In the genomic region with DNA sequence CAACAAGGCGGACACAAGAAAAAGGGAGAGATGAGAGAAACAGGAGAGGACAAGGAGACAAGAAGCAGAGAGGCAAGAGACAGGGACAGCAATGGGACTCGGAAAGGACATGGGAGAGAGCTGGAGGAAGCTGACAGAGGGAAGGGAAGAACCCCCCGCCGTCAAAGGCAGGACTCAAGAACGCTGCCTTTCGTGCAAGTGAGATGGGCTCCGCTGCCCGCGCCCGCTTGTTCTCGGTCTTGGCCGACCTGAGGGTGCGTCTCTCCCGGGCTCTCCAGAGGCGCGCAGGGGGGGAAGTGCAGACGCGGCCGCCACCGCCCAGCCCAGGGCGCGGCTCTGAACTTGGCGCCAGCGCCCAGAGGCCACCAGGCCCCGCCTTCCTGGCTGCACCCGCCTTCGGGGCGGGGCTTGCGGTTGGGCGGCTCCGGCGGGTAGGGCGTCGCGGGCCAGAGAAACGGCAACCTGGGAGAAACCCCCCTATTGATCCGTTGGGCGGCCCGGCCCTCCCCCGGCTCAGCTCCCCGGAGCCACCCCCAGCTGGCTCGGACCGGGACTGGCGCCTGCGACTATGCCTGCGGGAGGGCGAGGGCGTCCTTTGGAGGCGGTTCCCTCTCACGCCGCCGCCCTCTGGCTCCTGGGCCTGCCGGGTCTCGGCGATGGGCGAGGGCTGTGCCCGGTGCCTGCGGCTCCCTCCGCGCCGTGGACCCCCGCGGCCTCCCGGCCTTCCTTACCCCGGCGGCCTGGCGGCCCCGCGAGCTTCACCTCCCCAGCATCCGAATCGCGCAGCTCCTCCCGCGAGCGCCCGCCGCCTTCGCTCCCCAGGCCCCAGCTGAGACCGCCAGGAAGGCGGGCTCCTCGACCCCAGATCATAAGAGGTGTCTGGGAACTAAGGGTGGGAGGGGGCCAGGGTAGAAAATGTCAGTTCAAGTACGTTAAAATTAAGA, we compare ENCODE assay signal across 8 cellular contexts. TPM values are rescaled to one million over a fixed set of nuclear protein-coding genes. Genes with fewer than 3 reads are reported as not detected.
DNase-seq lines count a peak whose midpoint lies in the region; ATAC-seq and TF ChIP-seq lines count a peak whose summit lies in the region.

No MANE protein-coding gene starts in this region.

- H3K4me3 ChIP-seq in SJSA1 (peak overlapping the region; percentile 61), osteoblast (ENCODE audit: insufficient read depth, low read length) (peak overlapping the region; percentile 69), thymus (ENCODE audit: low read length) (peak overlapping the region; percentile 87)

- peak overlapping the region; percentile 96 for H3K4me3 Mint-ChIP-seq in activated naive CD4-positive, alpha-beta T cell treated with anti-CD3 and anti-CD28 coated beads, Interleukin-2, amount 10 ng/mL, durations not matched to agents 7 days and 5 days

- no peaks in the 10 kb centered on the region for H3K9me3 Mint-ChIP-seq in activated naive CD4-positive, alpha-beta T cell treated with anti-CD3 and anti-CD28 coated beads, Interleukin-2, amount 10 ng/mL, durations not matched to agents 7 days and 5 days

- H3K27ac Mint-ChIP-seq in activated naive CD4-positive, alpha-beta T cell treated with anti-CD3 and anti-CD28 coated beads, Interleukin-2, amount 10 ng/mL, durations not matched to agents 7 days and 5 days, result peak overlapping the region; percentile 94

- CTCF ChIA-PET in activated naive CD4-positive, alpha-beta T cell treated with anti-CD3 and anti-CD28 coated beads, Interleukin-2, amount 10 ng/mL, durations not matched to agents 7 days and 5 days (lab: Charles Lee), result interaction anchor here (1.3 kb wide), 1 partner anchor 15 kb away, joined by 6 read pairs; no protein-coding TSS in a partner anchor

- H3K27ac ChIP-seq in SJSA1 (peak overlapping the region; percentile 82), osteoblast (ENCODE audit: low read depth, low read length) (no peak overlapping the region), thymus (ENCODE audit: low read depth) (peak overlapping the region; percentile 83)

- TF ChIP-seq RAD21 in Ishikawa (IDR thresholded peaks at IDR 0.05; ENCODE audit: low read depth), result no peak

- no peak for TF ChIP-seq CTCF in osteoblast (IDR thresholded peaks at IDR 0.05; ENCODE audit: extremely low read depth, low read depth, low read length)

- DNase-seq in DMS53 treated with DMSO at 0.1 percent for 48 hours (lab: John Stamatoyannopoulos, UW; ENCODE audit: unreplicated experiment) (peak; percentile 50), SJSA1 (ENCODE audit: low read depth in 1 of 2, low spot score in 2 of 2) (peak; percentile 89 to 93), glomerular visceral epithelial cell (ENCODE audit: extremely low spot score) (peak; percentile 77), osteoblast (ENCODE audit: insufficient read length, low spot score, missing footprints) (peak; percentile 90)
- DNase-seq in activated naive CD4-positive, alpha-beta T cell treated with anti-CD3 and anti-CD28 coated beads, Interleukin-2, amount 10 ng/mL, durations not matched to agents 7 days and 5 days, result peak; percentile 89

- H3K4me1 ChIP-seq in SJSA1 (replicated peaks) (peaks cover 21% of the 10 kb centered on the region), osteoblast (ENCODE audit: insufficient read depth, low read length) (no peaks in the 10 kb centered on the region), thymus (ENCODE audit: control insufficient read depth, insufficient read depth, low read length) (peaks cover 12% of the 10 kb centered on the region)

- H3K36me3 ChIP-seq in SJSA1 (no peaks in the 10 kb centered on the region), osteoblast (ENCODE audit: insufficient read depth, low read length) (no peaks in the 10 kb centered on the region), thymus (ENCODE audit: control insufficient read depth, insufficient read depth) (no peaks in the 10 kb centered on the region)

- WGBS in thymus, result 2% methylated on average over 82 of the region's 82 CpGs

- H3K27me3 ChIP-seq in SJSA1 (replicated peaks), result no peaks in the 10 kb centered on the region
- peaks cover 29% of the 10 kb centered on the region for H3K27me3 ChIP-seq in osteoblast (ENCODE audit: insufficient read depth, low read length)
- peaks cover 6% of the 10 kb centered on the region for H3K27me3 ChIP-seq in thymus (ENCODE audit: control insufficient read depth, insufficient read depth)

- peaks cover 3% of the 10 kb centered on the region for H3K36me3 Mint-ChIP-seq in activated naive CD4-positive, alpha-beta T cell treated with anti-CD3 and anti-CD28 coated beads, Interleukin-2, amount 10 ng/mL, durations not matched to agents 7 days and 5 days

- H4K20me1 ChIP-seq in osteoblast (ENCODE audit: insufficient read depth, low read length), result no peaks in the 10 kb centered on the region

- peak overlapping the region; percentile 78 for H3K4me2 ChIP-seq in osteoblast (ENCODE audit: insufficient read depth, low read length)

- 0 out of 2 replicates have a peak, but pooled peaks have one; percentile 33 for TF ChIP-seq EP300 in Ishikawa (IDR thresholded peaks at IDR 0.05; ENCODE audit: borderline replicate concordance)

- H3K4me1 Mint-ChIP-seq in activated naive CD4-positive, alpha-beta T cell treated with anti-CD3 and anti-CD28 coated beads, Interleukin-2, amount 10 ng/mL, durations not matched to agents 7 days and 5 days, result peaks cover 38% of the 10 kb centered on the region

- peaks cover 49% of the 10 kb centered on the region for H3K27me3 Mint-ChIP-seq in activated naive CD4-positive, alpha-beta T cell treated with anti-CD3 and anti-CD28 coated beads, Interleukin-2, amount 10 ng/mL, durations not matched to agents 7 days and 5 days

- peak overlapping the region; percentile 70 for H2AFZ ChIP-seq in osteoblast (ENCODE audit: low read length)

- H3K79me2 ChIP-seq in osteoblast (ENCODE audit: insufficient read depth, low read length), result no peaks in the 10 kb centered on the region

- H3K9me3 ChIP-seq in SJSA1 (replicated peaks) (no peaks in the 10 kb centered on the region), osteoblast (ENCODE audit: low read depth, low read length) (no peaks in the 10 kb centered on the region), thymus (ENCODE audit: control insufficient read depth) (no peaks in the 10 kb centered on the region)

- ATAC-seq in GM21717 (IDR thresholded peaks at IDR 0.05; ENCODE audit: unreplicated experiment), result peak; percentile 91

TF ChIP-seq in Ishikawa, 13 proteins besides CTCF, POLR2A, EP300 and RAD21:
- no peak for TF ChIP-seq TCF12 (IDR thresholded peaks at IDR 0.05; ENCODE audit: low read depth)
- TF ChIP-seq, protein P1, sequence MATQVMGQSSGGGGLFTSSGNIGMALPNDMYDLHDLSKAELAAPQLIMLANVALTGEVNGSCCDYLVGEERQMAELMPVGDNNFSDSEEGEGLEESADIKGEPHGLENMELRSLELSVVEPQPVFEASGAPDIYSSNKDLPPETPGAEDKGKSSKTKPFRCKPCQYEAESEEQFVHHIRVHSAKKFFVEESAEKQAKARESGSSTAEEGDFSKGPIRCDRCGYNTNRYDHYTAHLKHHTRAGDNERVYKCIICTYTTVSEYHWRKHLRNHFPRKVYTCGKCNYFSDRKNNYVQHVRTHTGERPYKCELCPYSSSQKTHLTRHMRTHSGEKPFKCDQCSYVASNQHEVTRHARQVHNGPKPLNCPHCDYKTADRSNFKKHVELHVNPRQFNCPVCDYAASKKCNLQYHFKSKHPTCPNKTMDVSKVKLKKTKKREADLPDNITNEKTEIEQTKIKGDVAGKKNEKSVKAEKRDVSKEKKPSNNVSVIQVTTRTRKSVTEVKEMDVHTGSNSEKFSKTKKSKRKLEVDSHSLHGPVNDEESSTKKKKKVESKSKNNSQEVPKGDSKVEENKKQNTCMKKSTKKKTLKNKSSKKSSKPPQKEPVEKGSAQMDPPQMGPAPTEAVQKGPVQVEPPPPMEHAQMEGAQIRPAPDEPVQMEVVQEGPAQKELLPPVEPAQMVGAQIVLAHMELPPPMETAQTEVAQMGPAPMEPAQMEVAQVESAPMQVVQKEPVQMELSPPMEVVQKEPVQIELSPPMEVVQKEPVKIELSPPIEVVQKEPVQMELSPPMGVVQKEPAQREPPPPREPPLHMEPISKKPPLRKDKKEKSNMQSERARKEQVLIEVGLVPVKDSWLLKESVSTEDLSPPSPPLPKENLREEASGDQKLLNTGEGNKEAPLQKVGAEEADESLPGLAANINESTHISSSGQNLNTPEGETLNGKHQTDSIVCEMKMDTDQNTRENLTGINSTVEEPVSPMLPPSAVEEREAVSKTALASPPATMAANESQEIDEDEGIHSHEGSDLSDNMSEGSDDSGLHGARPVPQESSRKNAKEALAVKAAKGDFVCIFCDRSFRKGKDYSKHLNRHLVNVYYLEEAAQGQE (IDR thresholded peaks at IDR 0.05; ENCODE audit: low read depth), result no peak
- no peak for TF ChIP-seq FOXM1 (IDR thresholded peaks at IDR 0.05; ENCODE audit: borderline replicate concordance, low read depth)
- 0 out of 2 replicates have a peak, but pooled peaks have one; percentile 12 for TF ChIP-seq NFIC (IDR thresholded peaks at IDR 0.05)
- TF ChIP-seq YY1 (IDR thresholded peaks at IDR 0.05; ENCODE audit: low read depth), result no peak
- TF ChIP-seq, protein P2, sequence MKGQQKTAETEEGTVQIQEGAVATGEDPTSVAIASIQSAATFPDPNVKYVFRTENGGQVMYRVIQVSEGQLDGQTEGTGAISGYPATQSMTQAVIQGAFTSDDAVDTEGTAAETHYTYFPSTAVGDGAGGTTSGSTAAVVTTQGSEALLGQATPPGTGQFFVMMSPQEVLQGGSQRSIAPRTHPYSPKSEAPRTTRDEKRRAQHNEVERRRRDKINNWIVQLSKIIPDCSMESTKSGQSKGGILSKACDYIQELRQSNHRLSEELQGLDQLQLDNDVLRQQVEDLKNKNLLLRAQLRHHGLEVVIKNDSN (IDR thresholded peaks at IDR 0.05), result no peak
- TF ChIP-seq, protein P3, sequence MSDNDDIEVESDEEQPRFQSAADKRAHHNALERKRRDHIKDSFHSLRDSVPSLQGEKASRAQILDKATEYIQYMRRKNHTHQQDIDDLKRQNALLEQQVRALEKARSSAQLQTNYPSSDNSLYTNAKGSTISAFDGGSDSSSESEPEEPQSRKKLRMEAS (IDR thresholded peaks at IDR 0.05), result no peak; the same call in 1 of the 2 replicates
- TF ChIP-seq CEBPB (IDR thresholded peaks at IDR 0.05), result no peak
- TF ChIP-seq ZBTB7A (IDR thresholded peaks at IDR 0.05; ENCODE audit: low read depth), result 0 out of 2 replicates have a peak, but pooled peaks have one; percentile 51
- no peak for TF ChIP-seq TEAD4 (IDR thresholded peaks at IDR 0.05)
- no peak for TF ChIP-seq CREB1 (IDR thresholded peaks at IDR 0.05; ENCODE audit: low read depth)
- no peak for TF ChIP-seq TAF1 (IDR thresholded peaks at IDR 0.05; ENCODE audit: low read depth)
TF ChIP-seq in Ishikawa: peak in this region for 2.

RNA-seq across cellular contexts. Expression of a gene that starts 2.2 kb away (rescaled TPM):
- total RNA-seq in SJSA1 (2014; rRNA removed; shearing (Covaris generic)), result not detected in 2 replicates
- not detected in 2 replicates for total RNA-seq in osteoblast
- 0.39 TPM for polyA plus RNA-seq in thymus
